20 cellular contexts compared by ENCODE assay signal in the genomic region with DNA sequence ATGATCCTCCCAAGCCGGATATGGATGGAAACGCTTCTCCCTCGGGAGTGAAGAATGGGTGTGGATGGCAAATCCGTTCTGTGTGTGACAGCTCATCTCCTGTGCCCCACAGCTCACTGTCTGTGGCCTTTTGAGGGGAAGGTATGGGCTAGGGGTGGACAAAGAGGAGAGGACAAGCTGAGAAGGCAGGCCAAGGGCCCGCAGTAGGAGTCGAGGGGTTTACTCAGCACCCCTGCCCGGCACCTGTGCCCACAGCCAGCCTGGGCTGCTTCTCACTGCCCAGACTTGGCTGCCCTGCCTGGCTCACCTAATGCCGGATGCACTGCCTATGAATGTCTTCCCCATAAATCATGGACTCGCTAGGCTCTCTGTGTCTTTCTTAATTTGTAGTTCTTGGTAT.
A peak's percentile ranks its signal among the peaks of the same experiment; 100 is the strongest.
DNase-seq lines count a peak whose midpoint lies in the region; ATAC-seq, FAIRE-seq and TF ChIP-seq lines count a peak whose summit lies in the region.
"Had no signal": no experiment of that assay in that cellular context is flagged by ENCODE, and none has a peak within 500 bp of the region (broad histone marks: within the 10 kb centered on the region; RNA-seq: fewer than 3 reads in every experiment).

No MANE protein-coding gene starts in this region.

- H2BK5ac ChIP-seq in neuronal stem cell (ENCODE audit: low read length): no peak overlapping the region

- no CpG with 5 or more reads among the region's 9 CpGs for WGBS in neuronal stem cell (ENCODE audit: extremely low coverage in 2 of 2, insufficient read length in 2 of 2, insufficient replicate concordance in 1 of 2), 2 donors
- WGBS in small intestine, 3 donors: 72 to 80% (median 72%) methylated on average over 9 of the region's 9 CpGs

- no peak for TF ChIP-seq CTCF in natural killer cell (IDR thresholded peaks at IDR 0.05)
- no peak for TF ChIP-seq CTCF in coronary artery (IDR thresholded peaks at IDR 0.05)

- H3K9me3 ChIP-seq in neuronal stem cell (replicated peaks in 1 of 2; ENCODE audit: control insufficient read depth in 2 of 2, insufficient read depth in 1 of 2, low read depth in 1 of 2, low read length in 2 of 2) (no peaks in the 10 kb centered on the region), small intestine (ENCODE audit: control insufficient read depth, low read depth) (no peaks in the 10 kb centered on the region)

- no peak overlapping the region for H4K91ac ChIP-seq in neuronal stem cell (ENCODE audit: low read depth, low read length, poor library complexity)

- H3K36me3 Mint-ChIP-seq in natural killer cell treated with Interleukin-12 subunit alpha and Interleukin-12 subunit beta and Interleukin-15 and Interleukin-18, amount 100 ng/mL, for 72 hours: no peaks in the 10 kb centered on the region
- H3K36me3 Mint-ChIP-seq in natural killer cell: no peaks in the 10 kb centered on the region
- H3K36me3 Mint-ChIP-seq: IgD-negative memory B cell had no signal

- no peak overlapping the region for H2BK12ac ChIP-seq in neuronal stem cell (ENCODE audit: low read length)

- no peaks in the 10 kb centered on the region for H3K79me1 ChIP-seq in neuronal stem cell (ENCODE audit: low read depth, low read length)

- H3K4ac ChIP-seq in neuronal stem cell (ENCODE audit: low read length): peak overlapping the region; percentile 58

- no peak for ATAC-seq in natural killer cell treated with Interleukin-12 subunit alpha and Interleukin-12 subunit beta and Interleukin-15 and Interleukin-18, amount 100 ng/mL, for 72 hours
- no peak for ATAC-seq in natural killer cell
- no peak for ATAC-seq in HG02798 (IDR thresholded peaks at IDR 0.05; ENCODE audit: poor library complexity, unreplicated experiment)

- intact Hi-C loops in natural killer cell (cut with micrococcal nuclease): no loop called here

- no peak overlapping the region for H3K4me2 ChIP-seq in neuronal stem cell (ENCODE audit: insufficient read depth, low read length, poor library complexity, severe bottlenecking)

- H2BK15ac ChIP-seq in neuronal stem cell (ENCODE audit: low read length): no peak overlapping the region

- H3K27me3 Mint-ChIP-seq in natural killer cell treated with Interleukin-12 subunit alpha and Interleukin-12 subunit beta and Interleukin-15 and Interleukin-18, amount 100 ng/mL, for 72 hours: no peaks in the 10 kb centered on the region
- no peaks in the 10 kb centered on the region for H3K27me3 Mint-ChIP-seq in natural killer cell (ENCODE audit: low read depth in 2 of 2)
- H3K27me3 Mint-ChIP-seq: CD4-positive, alpha-beta T cell; IgD-negative memory B cell had no signal

- H2AK5ac ChIP-seq in neuronal stem cell (ENCODE audit: low read depth, low read length): no peak overlapping the region

- FAIRE-seq in small intestine (lab: Jason Lieb, UNC): no peak
- FAIRE-seq: HTR-8/SVneo had no signal

- DNase-seq in natural killer cell treated with Interleukin-12 subunit alpha and Interleukin-12 subunit beta and Interleukin-15 and Interleukin-18, amount 100 ng/mL, for 72 hours (ENCODE audit: low spot score): peak; percentile 28
- DNase-seq in natural killer cell (no peak), coronary artery (ENCODE audit: low spot score) (peak; percentile 43), neuronal stem cell (ENCODE audit: low spot score) (no peak), small intestine (no peak)
- no peak for DNase-seq in NK-92 treated with Interleukin-12 subunit alpha and Interleukin-12 subunit beta, amount 100 ng/mL, for 24 hours (lab: John Stamatoyannopoulos, UW)
- DNase-seq: CD4-positive, alpha-beta T cell; DMS79; HCEC 1CT; Kasumi-1; MM.1S; NCI-H1092 treated with DMSO at 0.1 percent for 48 hours; NCI-H2081 treated with DMSO at 0.1 percent for 48 hours; NCI-H226; NCI-H526; RPMI8226 had no signal

- no peak overlapping the region for H3K23ac ChIP-seq in neuronal stem cell (ENCODE audit: low read depth, low read length, poor library complexity)

- no peaks in the 10 kb centered on the region for H3K4me1 Mint-ChIP-seq in natural killer cell treated with Interleukin-12 subunit alpha and Interleukin-12 subunit beta and Interleukin-15 and Interleukin-18, amount 100 ng/mL, for 72 hours (ENCODE audit: low read depth in 2 of 2)
- H3K4me1 Mint-ChIP-seq in natural killer cell: no peaks in the 10 kb centered on the region
- H3K4me1 Mint-ChIP-seq: IgD-negative memory B cell had no signal

- H2BK120ac ChIP-seq in neuronal stem cell (ENCODE audit: low read depth, low read length): no peak overlapping the region

- H3K9ac ChIP-seq in neuronal stem cell (ENCODE audit: low read depth, low read length, poor library complexity): no peak overlapping the region

- H3K27ac Mint-ChIP-seq in natural killer cell treated with Interleukin-12 subunit alpha and Interleukin-12 subunit beta and Interleukin-15 and Interleukin-18, amount 100 ng/mL, for 72 hours: no peak overlapping the region
- no peak overlapping the region for H3K27ac Mint-ChIP-seq in natural killer cell
- H3K27ac Mint-ChIP-seq: CD4-positive, alpha-beta T cell; IgD-negative memory B cell had no signal

- H3K14ac ChIP-seq in neuronal stem cell (ENCODE audit: low read length): no peak overlapping the region

- H4K8ac ChIP-seq in neuronal stem cell (ENCODE audit: low read depth, low read length): no peak overlapping the region

- no peak overlapping the region for H3K27ac ChIP-seq in coronary artery
- H3K27ac ChIP-seq in neuronal stem cell (replicated peaks; ENCODE audit: low read length): no peak overlapping the region
- H3K27ac ChIP-seq in small intestine (ENCODE audit: low read depth in 1 of 2, low read length in 1 of 2): no peak overlapping the region
- H3K27ac ChIP-seq: HL-60 had no signal

- H3K27me3 ChIP-seq in neuronal stem cell (ENCODE audit: control insufficient read depth in 3 of 3, insufficient read depth in 3 of 3, low read depth in 1 of 3, low read length in 3 of 3): no peaks in the 10 kb centered on the region
- H3K27me3 ChIP-seq in small intestine (ENCODE audit: control insufficient read depth in 2 of 2, insufficient read depth in 2 of 2, low read length in 2 of 2): no peaks in the 10 kb centered on the region

- H3K18ac ChIP-seq in neuronal stem cell (ENCODE audit: low read length): no peak overlapping the region

- H3K9me3 Mint-ChIP-seq in natural killer cell treated with Interleukin-12 subunit alpha and Interleukin-12 subunit beta and Interleukin-15 and Interleukin-18, amount 100 ng/mL, for 72 hours: no peaks in the 10 kb centered on the region
- H3K9me3 Mint-ChIP-seq in natural killer cell: no peaks in the 10 kb centered on the region
- H3K9me3 Mint-ChIP-seq: CD4-positive, alpha-beta T cell had no signal

- H3K36me3 ChIP-seq in neuronal stem cell (replicated peaks in 1 of 2; ENCODE audit: control insufficient read depth in 2 of 2, insufficient read depth in 2 of 2, low read length in 2 of 2): no peaks in the 10 kb centered on the region
- no peaks in the 10 kb centered on the region for H3K36me3 ChIP-seq in small intestine (ENCODE audit: control insufficient read depth in 2 of 2, insufficient read depth in 2 of 2, low read length in 2 of 2)

- no peak overlapping the region for H3K4me3 Mint-ChIP-seq in natural killer cell treated with Interleukin-12 subunit alpha and Interleukin-12 subunit beta and Interleukin-15 and Interleukin-18, amount 100 ng/mL, for 72 hours
- no peak overlapping the region for H3K4me3 Mint-ChIP-seq in natural killer cell
- H3K4me3 Mint-ChIP-seq: CD4-positive, alpha-beta T cell; IgD-negative memory B cell had no signal

- no peak overlapping the region for H2AFZ ChIP-seq in neuronal stem cell (ENCODE audit: low read length)

- H3K4me3 ChIP-seq in coronary artery: no peak overlapping the region
- no peak overlapping the region for H3K4me3 ChIP-seq in neuronal stem cell (ENCODE audit: low read length in 2 of 2)
- H3K4me3 ChIP-seq in small intestine (ENCODE audit: low read depth in 1 of 2, low read length in 2 of 2): no peak overlapping the region

- H3K4me1 ChIP-seq in neuronal stem cell (ENCODE audit: control insufficient read depth in 2 of 2, insufficient read depth in 1 of 2, low read depth in 1 of 2, low read length in 2 of 2) (peaks cover 0 to 8% of the 10 kb centered on the region in 2 donors), small intestine (ENCODE audit: control insufficient read depth in 2 of 2, insufficient read depth in 1 of 2, low read depth in 1 of 2, low read length in 1 of 2) (no peaks in the 10 kb centered on the region)

Comparison
In these comparisons a context has a peak if more than half of its experiments do, and no peak if none do; other contexts are left out.
1. DNase-seq: peak in natural killer cell treated with Interleukin-12 subunit alpha and Interleukin-12 subunit beta and Interleukin-15 and Interleukin-18, amount 100 ng/mL, for 72 hours (single experiment) and coronary artery (single experiment); none in natural killer cell (single experiment), neuronal stem cell (single experiment), small intestine (single experiment) and NK-92 treated with Interleukin-12 subunit alpha and Interleukin-12 subunit beta, amount 100 ng/mL, for 24 hours (single experiment).